ENCODE assay signal across 20 cellular contexts in the genomic region with DNA sequence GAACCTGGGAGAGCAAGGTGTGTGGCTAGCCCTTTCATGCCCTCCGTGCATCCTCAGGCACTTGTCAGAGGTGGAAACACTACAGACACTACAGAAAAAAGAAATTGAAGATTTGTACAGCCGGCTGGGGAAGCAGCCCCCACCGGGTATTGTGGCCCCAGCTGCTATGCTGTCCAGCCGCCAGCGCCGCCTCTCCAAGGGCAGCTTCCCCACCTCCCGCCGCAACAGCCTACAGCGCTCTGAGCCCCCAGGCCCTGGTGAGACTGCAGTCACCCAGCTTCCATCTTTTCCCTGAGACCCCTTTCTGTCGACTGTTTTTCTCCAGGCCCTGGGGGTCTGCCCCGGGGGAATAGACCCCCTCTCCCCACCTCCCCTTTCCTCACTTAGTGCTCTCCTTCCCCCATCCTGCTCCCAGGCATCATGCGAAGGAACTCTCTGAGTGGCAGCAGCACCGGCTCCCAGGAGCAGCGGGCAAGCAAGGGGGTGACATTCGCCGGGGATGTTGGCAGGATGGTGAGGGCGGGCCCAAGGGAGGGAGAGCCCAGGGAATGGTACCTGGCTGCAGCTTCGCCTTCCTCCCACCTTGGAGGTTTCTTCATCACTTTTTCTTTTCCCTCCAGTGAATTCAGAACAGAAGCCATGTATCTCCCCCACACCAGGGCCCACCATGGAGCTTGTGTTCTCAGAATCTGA. TPM values are rescaled to one million over a fixed set of nuclear protein-coding genes. Genes with fewer than 3 reads are reported as not detected.
DNase-seq lines count a peak whose midpoint lies in the region; ATAC-seq and TF ChIP-seq lines count a peak whose summit lies in the region.
"Had no signal": no experiment of that assay in that cellular context is flagged by ENCODE, and none has a peak within 500 bp of the region (broad histone marks: within the 10 kb centered on the region; RNA-seq: fewer than 3 reads in every experiment).

No MANE protein-coding gene starts in this region.

- POLR2A ChIA-PET in T-cell (lab: Charles Lee): interaction anchor here in 1 of 2 donors (0.6 kb wide), 1 partner anchor 162 kb away, joined by 3 read pairs; no protein-coding TSS in a partner anchor
- POLR2A ChIA-PET in WTC11 (lab: Charles Lee): no interaction called here

- CTCF ChIA-PET in T-cell (lab: Charles Lee) (no interaction called here), WTC11 (lab: Charles Lee) (interaction anchor here (0.5 to 1.2 kb wide), 2 partner anchors 33 to 241 kb away, joined by 5 read pairs; no protein-coding TSS in a partner anchor)

- TF ChIP-seq CTCF in HFFc6 (IDR thresholded peaks at IDR 0.05): no peak
- TF ChIP-seq CTCF in esophagus squamous epithelium (IDR thresholded peaks at IDR 0.05): no peak
- no peak for TF ChIP-seq CTCF in progenitor cell of endocrine pancreas (IDR thresholded peaks at IDR 0.05; ENCODE audit: unreplicated experiment)
- no peak for TF ChIP-seq CTCF in WTC11 (IDR thresholded peaks at IDR 0.05)

- H3K36me3 ChIP-seq in esophagus squamous epithelium: peaks cover 0 to 22% (median 5%) of the 10 kb centered on the region in 3 donors
- H3K36me3 ChIP-seq: BE2C had no signal

- 89 to 92% methylated on average over 14 to 17 of the region's 18 CpGs for WGBS in esophagus squamous epithelium, 2 donors

- H3K27ac Mint-ChIP-seq in HFFc6 (no peak overlapping the region), T-cell (no peak overlapping the region), progenitor cell of endocrine pancreas (peak overlapping the region; percentile 21), WTC11 (no peak overlapping the region)
- H3K27ac Mint-ChIP-seq: activated naive CD8-positive, alpha-beta T cell treated with anti-CD3 and anti-CD28 coated beads, Interleukin-2, amount 10 ng/mL, durations not matched to agents 7 days and 5 days; stimulated activated memory B cell treated with anti-CD40 and anti-IgM and Interleukin-4, amounts not matched to agents 10 μg/mL and 1 μg/mL and 100 μg/mL, for 72 hours had no signal

- peak overlapping the region in 3 of 4 donors; percentile 87 to 90 (median 88) for H3K27ac ChIP-seq in esophagus squamous epithelium
- H3K27ac ChIP-seq: psoas muscle had no signal

- intact Hi-C loops in esophagus squamous epithelium (cut with DNase I): no loop called here

- H3K36me3 Mint-ChIP-seq in HFFc6 (ENCODE audit: low read depth) (peaks cover 16% of the 10 kb centered on the region), T-cell (peaks cover 7% of the 10 kb centered on the region), progenitor cell of endocrine pancreas (ENCODE audit: insufficient read depth) (peaks cover 4% of the 10 kb centered on the region), WTC11 (peaks cover 8% of the 10 kb centered on the region)

- H3K9me3 Mint-ChIP-seq in HFFc6 (peaks cover 4% of the 10 kb centered on the region), T-cell (no peaks in the 10 kb centered on the region), progenitor cell of endocrine pancreas (ENCODE audit: low read depth) (peaks cover 4% of the 10 kb centered on the region), WTC11 (peaks cover 6% of the 10 kb centered on the region)

- H3K4me1 Mint-ChIP-seq in HFFc6 (ENCODE audit: low read depth) (peaks cover 23% of the 10 kb centered on the region), T-cell (peaks cover 21 to 32% (median 25%) of the 10 kb centered on the region in 3 donors), progenitor cell of endocrine pancreas (ENCODE audit: low read depth) (peaks cover 15% of the 10 kb centered on the region), WTC11 (peaks cover 6% of the 10 kb centered on the region; the same call in 1 of the 2 replicates)

- no peaks in the 10 kb centered on the region for H3K27me3 ChIP-seq in esophagus squamous epithelium

- H3K4me3 ChIP-seq in esophagus squamous epithelium: no peak overlapping the region
- H3K4me3 ChIP-seq: GM12878 had no signal

- ATAC-seq in T-cell (replicated peaks in 1 of 4) (no peak), WTC11 (no peak), left lobe of liver (no peak)
- ATAC-seq: GM12878; psoas muscle; Right ventricle myocardium inferior; stimulated activated memory B cell treated with anti-CD40 and anti-IgM and Interleukin-4, amounts not matched to agents 10 μg/mL and 1 μg/mL and 100 μg/mL, for 72 hours had no signal

- peaks cover 10% of the 10 kb centered on the region for H3K27me3 Mint-ChIP-seq in HFFc6 (ENCODE audit: insufficient read depth)
- peaks cover 0 to 2% of the 10 kb centered on the region in 2 donors for H3K27me3 Mint-ChIP-seq in T-cell
- no peaks in the 10 kb centered on the region for H3K27me3 Mint-ChIP-seq in progenitor cell of endocrine pancreas
- peaks cover 28% of the 10 kb centered on the region for H3K27me3 Mint-ChIP-seq in WTC11 (ENCODE audit: low read depth)
- H3K27me3 Mint-ChIP-seq: stimulated activated memory B cell treated with anti-CD40 and anti-IgM and Interleukin-4, amounts not matched to agents 10 μg/mL and 1 μg/mL and 100 μg/mL, for 72 hours had no signal

- DNase-seq in HFFc6 (no peak), T-cell (no peak), esophagus squamous epithelium (lab: John Stamatoyannopoulos, UW) (no peak), progenitor cell of endocrine pancreas (ENCODE audit: low spot score, unreplicated experiment) (no peak), WTC11 (ENCODE audit: low spot score) (no peak), NCI-H1930 (lab: John Stamatoyannopoulos, UW) (no peak), left lobe of liver (ENCODE audit: low spot score) (no peak)
- DNase-seq: activated CD4-positive, alpha-beta T cell treated with anti-CD3 and anti-CD28 coated beads for 1 hour; activated naive CD8-positive, alpha-beta T cell treated with anti-CD3 and anti-CD28 coated beads, Interleukin-2, amount 10 ng/mL, durations not matched to agents 7 days and 5 days; activated T-cell treated with anti-CD3 and anti-CD28 coated beads, Interleukin-2, amount 50 U/mL, for 48 hours; BE2C; Caco-2; DND-41; KG1; NCI-H1694 treated with DMSO at 0.1 percent for 48 hours; psoas muscle had no signal

- no peak for TF ChIP-seq POLR2A in esophagus squamous epithelium (IDR thresholded peaks at IDR 0.05)

- peaks cover 29 to 40% (median 29%) of the 10 kb centered on the region in 3 donors for H3K4me1 ChIP-seq in esophagus squamous epithelium
- H3K4me1 ChIP-seq: BE2C had no signal

- H3K4me3 Mint-ChIP-seq in HFFc6 (peak overlapping the region; percentile 38), T-cell (peak overlapping the region in 2 of 3 donors; percentile 88 to 95), progenitor cell of endocrine pancreas (ENCODE audit: low read depth) (no peak overlapping the region), WTC11 (no peak overlapping the region)
- H3K4me3 Mint-ChIP-seq: activated naive CD8-positive, alpha-beta T cell treated with anti-CD3 and anti-CD28 coated beads, Interleukin-2, amount 10 ng/mL, durations not matched to agents 7 days and 5 days; stimulated activated memory B cell treated with anti-CD40 and anti-IgM and Interleukin-4, amounts not matched to agents 10 μg/mL and 1 μg/mL and 100 μg/mL, for 72 hours had no signal

- H3K9me3 ChIP-seq in esophagus squamous epithelium: no peaks in the 10 kb centered on the region
- H3K9me3 ChIP-seq: Caco-2, psoas muscle had no signal

TF ChIP-seq in WTC11, 78 proteins besides CTCF, POLR2A, EP300 and RAD21 (continues in another document):
- no peak for TF ChIP-seq JUN (CRISPR knock-in tag; IDR thresholded peaks at IDR 0.05)
- TF ChIP-seq RELA (CRISPR knock-in tag; IDR thresholded peaks at IDR 0.05; ENCODE audit: borderline replicate concordance): no peak
- TF ChIP-seq, protein P1, sequence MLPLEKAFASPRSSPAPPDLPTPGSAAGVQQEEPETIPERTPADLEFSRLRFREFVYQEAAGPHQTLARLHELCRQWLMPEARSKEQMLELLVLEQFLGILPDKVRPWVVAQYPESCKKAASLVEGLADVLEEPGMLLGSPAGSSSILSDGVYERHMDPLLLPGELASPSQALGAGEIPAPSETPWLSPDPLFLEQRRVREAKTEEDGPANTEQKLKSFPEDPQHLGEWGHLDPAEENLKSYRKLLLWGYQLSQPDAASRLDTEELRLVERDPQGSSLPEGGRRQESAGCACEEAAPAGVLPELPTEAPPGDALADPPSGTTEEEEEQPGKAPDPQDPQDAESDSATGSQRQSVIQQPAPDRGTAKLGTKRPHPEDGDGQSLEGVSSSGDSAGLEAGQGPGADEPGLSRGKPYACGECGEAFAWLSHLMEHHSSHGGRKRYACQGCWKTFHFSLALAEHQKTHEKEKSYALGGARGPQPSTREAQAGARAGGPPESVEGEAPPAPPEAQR (CRISPR knock-in tag; IDR thresholded peaks at IDR 0.05): no peak

RNA-seq across cellular contexts. Expression of gene COA3, which starts 2.3 kb away (rescaled TPM):
- 10 to 100 TPM; 52.8 to 67.3 (median 61.1) TPM for total RNA-seq in HFFc6 (2021; fragmentation: NEBNext Ultra II Directional; extraction: Animal tissue kit (Norgen Biotek cat#: 25700))
- total RNA-seq in T-cell: 10 to 100 TPM in 4 of 5 donors, 1 to 10 TPM in 1; 7.9 to 32.4 (median 29.8) TPM
- total RNA-seq in esophagus squamous epithelium: 100 to 1,000 TPM in 1 of 4 donors, 10 to 100 TPM in 3; 76.4 to 101 (median 94.8) TPM
- total RNA-seq in progenitor cell of endocrine pancreas: 84.9 and 85.4 TPM in 2 replicates
- 54.2 to 65.2 TPM (median 60.9 TPM) in 3 replicates for total RNA-seq in WTC11 (2021)
- 62.9 TPM for total RNA-seq in left lobe of liver

RNA-seq across cellular contexts. Expression of gene CNTD1, which starts 2.4 kb away (rescaled TPM):
- under 1 TPM in 1 of 6 experiments, not detected in 5; 0.19 TPM for total RNA-seq in HFFc6 (2021; fragmentation: NEBNext Ultra II Directional; extraction: Animal tissue kit (Norgen Biotek cat#: 25700))
- total RNA-seq in T-cell (not detected), esophagus squamous epithelium (not detected), progenitor cell of endocrine pancreas (not detected in 2 replicates), WTC11 (2021) (not detected in 3 replicates), left lobe of liver (not detected)
- total RNA-seq: activated CD8-positive, alpha-beta memory T cell treated with anti-CD3 and anti-CD28 coated beads for 36 hours had no signal

RNA-seq across cellular contexts. Expression of gene WNK4, which starts 15.8 kb away (rescaled TPM):
- total RNA-seq in HFFc6 (2021; fragmentation: NEBNext Ultra II Directional; extraction: Animal tissue kit (Norgen Biotek cat#: 25700)): 10 to 100 TPM; 22.2 to 33.0 (median 24.3) TPM
- total RNA-seq in T-cell (1 to 10 TPM in 1 of 5 donors, under 1 TPM in 3, not detected in 1; 0.38 to 1.3 (median 0.60) TPM), esophagus squamous epithelium (10 to 100 TPM in 1 of 4 donors, 1 to 10 TPM in 1, under 1 TPM in 2; 0.40 to 14.7 (median 3.9) TPM), progenitor cell of endocrine pancreas (5.8 and 6.3 TPM in 2 replicates), WTC11 (2021) (1.4 to 1.7 TPM (median 1.5 TPM) in 3 replicates), left lobe of liver (0.53 TPM)
- total RNA-seq: Right ventricle myocardium inferior had no signal

RNA-seq across cellular contexts. Expression of gene VPS25, which starts 23.0 kb away (rescaled TPM):
- 10 to 100 TPM; 79.3 to 94.5 (median 90.5) TPM for total RNA-seq in HFFc6 (2021; fragmentation: NEBNext Ultra II Directional; extraction: Animal tissue kit (Norgen Biotek cat#: 25700))
- total RNA-seq in T-cell: 10 to 100 TPM; 34.7 to 42.5 (median 38.7) TPM
- total RNA-seq in esophagus squamous epithelium: 10 to 100 TPM; 78.6 to 93.6 (median 83.0) TPM
- 76.5 and 81.3 TPM in 2 replicates for total RNA-seq in progenitor cell of endocrine pancreas
- total RNA-seq in WTC11 (2021): 98.6 to 103 TPM (median 101 TPM) in 3 replicates
- 30.9 TPM for total RNA-seq in left lobe of liver

RNA-seq across cellular contexts. Expression of gene BECN1, which starts 27.9 kb away (rescaled TPM):
- 100 to 1,000 TPM in 3 of 6 experiments, 10 to 100 TPM in 3; 95.6 to 113 (median 99.9) TPM for total RNA-seq in HFFc6 (2021; fragmentation: NEBNext Ultra II Directional; extraction: Animal tissue kit (Norgen Biotek cat#: 25700))
- total RNA-seq in T-cell (100 to 1,000 TPM in 4 of 5 donors, 10 to 100 TPM in 1; 92.1 to 138 (median 105) TPM), esophagus squamous epithelium (100 to 1,000 TPM in 1 of 4 donors, 10 to 100 TPM in 3; 81.5 to 100 (median 84.5) TPM), progenitor cell of endocrine pancreas (63.4 and 67.1 TPM in 2 replicates), WTC11 (2021) (51.8 to 59.2 TPM (median 54.7 TPM) in 3 replicates), left lobe of liver (37.6 TPM)

Comparison
In these comparisons a context has a peak if more than half of its experiments do, and no peak if none do; other contexts are left out.
1. H3K4me3 Mint-ChIP-seq: peak in HFFc6 (single experiment) and T-cell (2 of 3); none in progenitor cell of endocrine pancreas (single experiment) and WTC11 (single experiment).